In the genomic region with DNA sequence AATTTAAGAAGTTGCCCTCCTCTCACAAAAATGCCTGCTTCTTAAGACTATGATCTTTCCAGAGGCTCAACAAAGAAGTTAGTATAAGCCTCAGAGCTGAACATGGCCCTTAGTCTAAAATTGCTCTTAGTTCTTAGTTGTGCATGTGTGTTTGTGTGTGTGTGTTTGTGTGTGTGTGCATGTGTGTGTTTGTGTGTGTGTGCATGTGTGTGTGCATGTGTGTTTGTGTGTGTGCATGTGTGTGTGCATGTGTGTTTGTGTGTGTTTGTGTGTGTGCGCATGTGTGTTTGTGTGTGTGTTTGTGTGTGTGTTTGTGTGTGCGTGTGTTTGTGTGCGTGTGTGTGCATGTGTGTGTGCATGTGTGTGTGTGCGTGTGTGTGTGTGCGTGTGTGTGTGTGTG, we compare ENCODE assay signal across 21 cellular contexts. TPM values are rescaled to one million over a fixed set of nuclear protein-coding genes. Genes with fewer than 3 reads are reported as not detected.
"Had no signal": no experiment of that assay in that cellular context is flagged by ENCODE, and none has a peak within 500 bp of the region (broad histone marks: within the 10 kb centered on the region; RNA-seq: fewer than 3 reads in every experiment).

No MANE protein-coding gene starts in this region.

- H3K9me3 Mint-ChIP-seq: IgD-negative memory B cell had no signal

- H3K27me3 Mint-ChIP-seq: IgD-negative memory B cell had no signal

- DNase-seq: KBM-7, NCI-H1092 treated with DMSO at 0.1 percent for 48 hours, NCI-H1436, NCI-H187, NCI-H2029, NCI-H2081 treated with DMSO at 0.1 percent for 48 hours, NCI-H2171, NCI-H226, NCI-H446, NCI-H510A, NCI-H524 treated with DMSO at 0.1 percent for 48 hours, NCI-H69, NCI-H774, Right ventricle myocardium superior, RPMI8226, SIG-M5 had no signal

- H3K27me3 ChIP-seq: SJSA1 had no signal

- FAIRE-seq: RCC 7860 had no signal

- H3K27ac ChIP-seq: HL-60, SK-N-MC had no signal

- H3K4me1 Mint-ChIP-seq: IgD-negative memory B cell had no signal

- H3K4me3 Mint-ChIP-seq: IgD-negative memory B cell had no signal

- H3K9me3 ChIP-seq: SJSA1 had no signal

- H3K4me3 ChIP-seq: SJSA1, SK-N-MC had no signal

- H3K27ac Mint-ChIP-seq: IgD-negative memory B cell had no signal

- H3K36me3 Mint-ChIP-seq: IgD-negative memory B cell had no signal

RNA-seq across cellular contexts. Expression of a gene that starts 15.8 kb away (rescaled TPM):
- total RNA-seq: Right ventricle myocardium superior had no signal
- polyA plus RNA-seq: IgD-negative memory B cell had no signal
